17 cellular contexts compared by ENCODE assay signal in genomic region chr1:111439461-111440351, GRCh38. TPM values are rescaled to one million over a fixed set of nuclear protein-coding genes. Genes with fewer than 3 reads are reported as not detected.
A peak's percentile ranks its signal among the peaks of the same experiment; 100 is the strongest.
DNase-seq lines count a peak whose midpoint lies in the region; ATAC-seq and TF ChIP-seq lines count a peak whose summit lies in the region.
"Had no signal": no experiment of that assay in that cellular context is flagged by ENCODE, and none has a peak within 500 bp of the region (broad histone marks: within the 10 kb centered on the region; RNA-seq: fewer than 3 reads in every experiment).

No MANE protein-coding gene starts in this region.

- no peaks in the 10 kb centered on the region for H3K27me3 ChIP-seq in tibial artery

- H3K27me3 Mint-ChIP-seq in activated naive CD4-positive, alpha-beta T cell treated with anti-CD3 and anti-CD28 coated beads, Interleukin-2, amount 10 ng/mL, durations not matched to agents 7 days and 5 days: no peaks in the 10 kb centered on the region
- no peaks in the 10 kb centered on the region for H3K27me3 Mint-ChIP-seq in activated CD8-positive, alpha-beta T cell treated with anti-CD3 and anti-CD28 coated beads for 36 hours
- H3K27me3 Mint-ChIP-seq in endothelial cell (ENCODE audit: unreplicated experiment): no peaks in the 10 kb centered on the region

- no peak overlapping the region for H3K27ac ChIP-seq in tibial artery
- H3K27ac ChIP-seq: A549 had no signal

- no peak overlapping the region for H3K4me3 Mint-ChIP-seq in activated naive CD4-positive, alpha-beta T cell treated with anti-CD3 and anti-CD28 coated beads, Interleukin-2, amount 10 ng/mL, durations not matched to agents 7 days and 5 days
- H3K4me3 Mint-ChIP-seq in activated CD8-positive, alpha-beta T cell treated with anti-CD3 and anti-CD28 coated beads for 36 hours: no peak overlapping the region
- no peak overlapping the region for H3K4me3 Mint-ChIP-seq in endothelial cell (ENCODE audit: unreplicated experiment)
- H3K4me3 Mint-ChIP-seq: GM23338 had no signal

- H3K4me3 ChIP-seq in tibial artery: no peak overlapping the region
- H3K4me3 ChIP-seq: A549, GM23338 had no signal

- POLR2A ChIA-PET in activated CD8-positive, alpha-beta T cell treated with anti-CD3 and anti-CD28 coated beads for 36 hours (lab: Charles Lee): interaction anchor here (0.6 to 1.6 kb wide), 3 partner anchors 9 to 210 kb away, joined by 3 to 6 read pairs (median 4); partner anchors contain the start of gene WDR77

- no peaks in the 10 kb centered on the region for H3K9me3 ChIP-seq in tibial artery
- H3K9me3 ChIP-seq: A549 had no signal

- H3K4me1 ChIP-seq in tibial artery: no peaks in the 10 kb centered on the region
- H3K4me1 ChIP-seq: A549 had no signal

- ATAC-seq in activated naive CD4-positive, alpha-beta T cell treated with anti-CD3 and anti-CD28 coated beads, Interleukin-2, amount 50 U/mL, for 72 hours: no peak
- ATAC-seq in activated CD8-positive, alpha-beta T cell treated with anti-CD3 and anti-CD28 coated beads for 36 hours: no peak
- ATAC-seq: A549, GM23338, HepG2, Right ventricle myocardium inferior had no signal

- intact Hi-C loops in activated CD8-positive, alpha-beta T cell treated with anti-CD3 and anti-CD28 coated beads for 36 hours (cut with micrococcal nuclease): no loop called here
- intact Hi-C loops in tibial artery (cut with DNase I; ENCODE audit: low total_unique reads): no loop called here

- TF ChIP-seq CTCF in activated CD8-positive, alpha-beta T cell treated with anti-CD3 and anti-CD28 coated beads for 36 hours (IDR thresholded peaks at IDR 0.05): no peak
- TF ChIP-seq CTCF in endothelial cell (IDR thresholded peaks at IDR 0.05; ENCODE audit: unreplicated experiment) (no peak), tibial artery (IDR thresholded peaks at IDR 0.05) (no peak)

- H3K4me1 Mint-ChIP-seq in activated naive CD4-positive, alpha-beta T cell treated with anti-CD3 and anti-CD28 coated beads, Interleukin-2, amount 10 ng/mL, durations not matched to agents 7 days and 5 days: peaks cover 24% of the 10 kb centered on the region
- H3K4me1 Mint-ChIP-seq in activated CD8-positive, alpha-beta T cell treated with anti-CD3 and anti-CD28 coated beads for 36 hours (ENCODE audit: low read depth): peaks cover 22% of the 10 kb centered on the region
- peaks cover 6% of the 10 kb centered on the region for H3K4me1 Mint-ChIP-seq in endothelial cell (ENCODE audit: unreplicated experiment)
- H3K4me1 Mint-ChIP-seq: GM23338 had no signal

- no peak for DNase-seq in activated naive CD4-positive, alpha-beta T cell treated with anti-CD3 and anti-CD28 coated beads, Interleukin-2, amount 10 ng/mL, durations not matched to agents 7 days and 5 days
- DNase-seq in activated naive CD4-positive, alpha-beta T cell treated with anti-CD3 and anti-CD28 coated beads, Interleukin-2, amount 50 U/mL, for 72 hours (ENCODE audit: low spot score in 2 of 2): no peak
- no peak for DNase-seq in activated CD8-positive, alpha-beta T cell treated with anti-CD3 and anti-CD28 coated beads for 36 hours
- no peak for DNase-seq in endothelial cell (ENCODE audit: low spot score)
- no peak for DNase-seq in NCI-H748 (lab: John Stamatoyannopoulos, UW; ENCODE audit: unreplicated experiment)
- no peak for DNase-seq in stimulated activated CD4-positive, alpha-beta T cell treated with anti-CD3 and anti-CD28 coated beads, Interleukin-4, amount 100 ng/mL, for 4 hours
- DNase-seq in tibial artery: no peak
- DNase-seq: AML-193, Karpas-422, NCI-H1105 treated with DMSO at 0.1 percent for 48 hours, NCI-H187, NCI-H446, NCI-H774 had no signal

- CTCF ChIA-PET in activated naive CD4-positive, alpha-beta T cell treated with anti-CD3 and anti-CD28 coated beads, Interleukin-2, amount 10 ng/mL, durations not matched to agents 7 days and 5 days (lab: Charles Lee): interaction anchor here (0.8 to 2.3 kb wide), 5 partner anchors 9 to 330 kb away, joined by 3 to 10 read pairs (median 6); partner anchors contain the start of genes ATP5PB and WDR77
- CTCF ChIA-PET in activated CD8-positive, alpha-beta T cell treated with anti-CD3 and anti-CD28 coated beads for 36 hours (lab: Charles Lee): interaction anchor here (0.8 to 3.5 kb wide), 10 partner anchors 9 to 330 kb away, joined by 3 to 21 read pairs (median 4); partner anchors contain the start of genes ATP5PB, OVGP1 and WDR77

- H3K27ac Mint-ChIP-seq in activated naive CD4-positive, alpha-beta T cell treated with anti-CD3 and anti-CD28 coated beads, Interleukin-2, amount 10 ng/mL, durations not matched to agents 7 days and 5 days: peak overlapping the region; percentile 43
- peak overlapping the region in 1 of 2 donors; percentile 53 for H3K27ac Mint-ChIP-seq in activated naive CD4-positive, alpha-beta T cell treated with anti-CD3 and anti-CD28 coated beads, Interleukin-2, amount 50 U/mL, for 72 hours
- peak overlapping the region; percentile 44 for H3K27ac Mint-ChIP-seq in activated CD8-positive, alpha-beta T cell treated with anti-CD3 and anti-CD28 coated beads for 36 hours
- peak overlapping the region; percentile 28 for H3K27ac Mint-ChIP-seq in endothelial cell (ENCODE audit: unreplicated experiment)
- H3K27ac Mint-ChIP-seq: GM23338 had no signal

- peaks cover 62% of the 10 kb centered on the region for H3K36me3 Mint-ChIP-seq in activated naive CD4-positive, alpha-beta T cell treated with anti-CD3 and anti-CD28 coated beads, Interleukin-2, amount 10 ng/mL, durations not matched to agents 7 days and 5 days
- peaks cover 14 to 26% of the 10 kb centered on the region in 2 donors for H3K36me3 Mint-ChIP-seq in activated naive CD4-positive, alpha-beta T cell treated with anti-CD3 and anti-CD28 coated beads, Interleukin-2, amount 50 U/mL, for 72 hours
- H3K36me3 Mint-ChIP-seq in activated CD8-positive, alpha-beta T cell treated with anti-CD3 and anti-CD28 coated beads for 36 hours (ENCODE audit: low read depth): peaks cover 46% of the 10 kb centered on the region
- peaks cover 28% of the 10 kb centered on the region for H3K36me3 Mint-ChIP-seq in endothelial cell (ENCODE audit: low read depth, unreplicated experiment)

- H3K9me3 Mint-ChIP-seq in activated naive CD4-positive, alpha-beta T cell treated with anti-CD3 and anti-CD28 coated beads, Interleukin-2, amount 10 ng/mL, durations not matched to agents 7 days and 5 days: no peaks in the 10 kb centered on the region
- H3K9me3 Mint-ChIP-seq in activated naive CD4-positive, alpha-beta T cell treated with anti-CD3 and anti-CD28 coated beads, Interleukin-2, amount 50 U/mL, for 72 hours: no peaks in the 10 kb centered on the region
- no peaks in the 10 kb centered on the region for H3K9me3 Mint-ChIP-seq in activated CD8-positive, alpha-beta T cell treated with anti-CD3 and anti-CD28 coated beads for 36 hours
- H3K9me3 Mint-ChIP-seq in endothelial cell (ENCODE audit: unreplicated experiment): no peaks in the 10 kb centered on the region
- H3K9me3 Mint-ChIP-seq: GM23338 had no signal

- H3K36me3 ChIP-seq in tibial artery: peaks cover 44 to 77% (median 52%) of the 10 kb centered on the region in 3 donors

RNA-seq across cellular contexts. Expression of gene WDR77, which starts 9.3 kb away (rescaled TPM):
- total RNA-seq in activated naive CD4-positive, alpha-beta T cell treated with anti-CD3 and anti-CD28 coated beads, Interleukin-2, amount 50 U/mL, for 72 hours: 10 to 100 TPM; 33.9 to 39.2 TPM
- total RNA-seq in activated CD8-positive, alpha-beta T cell treated with anti-CD3 and anti-CD28 coated beads for 36 hours: 10 to 100 TPM; 54.0 to 54.6 TPM
- 46.2 TPM for total RNA-seq in endothelial cell (ENCODE audit: unreplicated experiment)

RNA-seq across cellular contexts. Expression of gene ATP5PB, which starts 9.6 kb away (rescaled TPM):
- total RNA-seq in activated naive CD4-positive, alpha-beta T cell treated with anti-CD3 and anti-CD28 coated beads, Interleukin-2, amount 50 U/mL, for 72 hours: 100 to 1,000 TPM; 320 to 332 TPM
- 100 to 1,000 TPM; 341 to 342 TPM for total RNA-seq in activated CD8-positive, alpha-beta T cell treated with anti-CD3 and anti-CD28 coated beads for 36 hours
- total RNA-seq in endothelial cell (ENCODE audit: unreplicated experiment): 211 TPM

RNA-seq across cellular contexts. Expression of gene OVGP1, which starts 12.2 kb away (rescaled TPM):
- 1 to 10 TPM; 2.7 to 6.9 TPM for total RNA-seq in activated naive CD4-positive, alpha-beta T cell treated with anti-CD3 and anti-CD28 coated beads, Interleukin-2, amount 50 U/mL, for 72 hours
- total RNA-seq in activated CD8-positive, alpha-beta T cell treated with anti-CD3 and anti-CD28 coated beads for 36 hours: 1 to 10 TPM; 1.1 to 1.6 TPM
- 3.4 TPM for total RNA-seq in endothelial cell (ENCODE audit: unreplicated experiment)

RNA-seq across cellular contexts. Expression of gene C1orf162, which starts 34.1 kb away (rescaled TPM):
- total RNA-seq in activated naive CD4-positive, alpha-beta T cell treated with anti-CD3 and anti-CD28 coated beads, Interleukin-2, amount 50 U/mL, for 72 hours: 1 to 10 TPM; 6.4 to 8.9 TPM
- total RNA-seq in activated CD8-positive, alpha-beta T cell treated with anti-CD3 and anti-CD28 coated beads for 36 hours: 1 to 10 TPM; 4.5 to 4.7 TPM
- total RNA-seq in endothelial cell (ENCODE audit: unreplicated experiment): 0.95 TPM
